8 cellular contexts compared by ENCODE assay signal in genomic region chr15:83092309-83092976, GRCh38. TPM values are rescaled to one million over a fixed set of nuclear protein-coding genes. Genes with fewer than 3 reads are reported as not detected.
DNase-seq lines count a peak whose midpoint lies in the region; ATAC-seq and TF ChIP-seq lines count a peak whose summit lies in the region.

No MANE protein-coding gene starts in this region.

- H3K9me3 ChIP-seq in left lung, result no peaks in the 10 kb centered on the region

- H3K27ac Mint-ChIP-seq in activated CD8-positive, alpha-beta T cell treated with anti-CD3 and anti-CD28 coated beads for 36 hours, result peak overlapping the region; percentile 83

- H3K27me3 Mint-ChIP-seq in activated CD8-positive, alpha-beta T cell treated with anti-CD3 and anti-CD28 coated beads for 36 hours, result peaks cover 11% of the 10 kb centered on the region

- H3K4me3 ChIP-seq in left lung (no peak overlapping the region), H7 (ENCODE audit: insufficient read depth, low read depth, low read length) (no peak overlapping the region)

- CTCF ChIA-PET in activated CD8-positive, alpha-beta T cell treated with anti-CD3 and anti-CD28 coated beads for 36 hours (lab: Charles Lee), result no interaction called here

- peak overlapping the region; percentile 54 to 74 for H3K27ac ChIP-seq in left lung

- H3K4me1 Mint-ChIP-seq in activated CD8-positive, alpha-beta T cell treated with anti-CD3 and anti-CD28 coated beads for 36 hours (ENCODE audit: low read depth), result peaks cover 9% of the 10 kb centered on the region

- no peaks in the 10 kb centered on the region for H3K36me3 ChIP-seq in left lung
- no peaks in the 10 kb centered on the region for H3K36me3 ChIP-seq in H7 (replicated peaks; ENCODE audit: control insufficient read depth, insufficient read depth, low read length)

- H3K4me3 Mint-ChIP-seq in activated CD8-positive, alpha-beta T cell treated with anti-CD3 and anti-CD28 coated beads for 36 hours, result no peak overlapping the region

- ATAC-seq in HG03103 (IDR thresholded peaks at IDR 0.05; ENCODE audit: low read depth, unreplicated experiment) (peak; percentile 86), left lung (peak; percentile 83)
- peak; percentile 93 for ATAC-seq in activated CD8-positive, alpha-beta T cell treated with anti-CD3 and anti-CD28 coated beads for 36 hours

- POLR2A ChIA-PET in activated CD8-positive, alpha-beta T cell treated with anti-CD3 and anti-CD28 coated beads for 36 hours (lab: Charles Lee), result interaction anchor here (0.6 kb wide), 1 partner anchor 81 kb away, joined by 3 read pairs; no protein-coding TSS in a partner anchor

- peak; percentile 28 for DNase-seq in NCI-H2196 (lab: John Stamatoyannopoulos, UW; ENCODE audit: unreplicated experiment)
- DNase-seq in NCI-H2196 treated with DMSO at 0.1 percent for 48 hours (lab: John Stamatoyannopoulos, UW; ENCODE audit: unreplicated experiment), result no peak
- peak; percentile 48 for DNase-seq in activated CD8-positive, alpha-beta T cell treated with anti-CD3 and anti-CD28 coated beads for 36 hours
- DNase-seq in left lung, result peak in 1 of 2 donors; percentile 72
- no peak for DNase-seq in H7
- no peak for DNase-seq in NCI-H146 (lab: John Stamatoyannopoulos, UW)
- no peak for DNase-seq in cerebellar cortex (ENCODE audit: low spot score)

- peaks cover 0 to 19% of the 10 kb centered on the region in 2 donors for H3K4me1 ChIP-seq in left lung

- TF ChIP-seq CTCF in activated CD8-positive, alpha-beta T cell treated with anti-CD3 and anti-CD28 coated beads for 36 hours (IDR thresholded peaks at IDR 0.05), result no peak
- TF ChIP-seq CTCF in left lung (IDR thresholded peaks at IDR 0.05), result no peak

- intact Hi-C loops in activated CD8-positive, alpha-beta T cell treated with anti-CD3 and anti-CD28 coated beads for 36 hours (cut with micrococcal nuclease), result no loop called here
- intact Hi-C loops in left lung (cut with DNase I), result no loop called here

- no peaks in the 10 kb centered on the region for H3K27me3 ChIP-seq in left lung
- H3K27me3 ChIP-seq in H7 (ENCODE audit: control insufficient read depth, insufficient read depth, low read length), result no peaks in the 10 kb centered on the region; the same call in 1 of the 2 replicates

- H3K36me3 Mint-ChIP-seq in activated CD8-positive, alpha-beta T cell treated with anti-CD3 and anti-CD28 coated beads for 36 hours (ENCODE audit: low read depth), result no peaks in the 10 kb centered on the region

- H3K9me3 Mint-ChIP-seq in activated CD8-positive, alpha-beta T cell treated with anti-CD3 and anti-CD28 coated beads for 36 hours, result no peaks in the 10 kb centered on the region

RNA-seq across cellular contexts. Expression of gene TM6SF1, which starts 15.0 kb away (rescaled TPM):
- 1 to 10 TPM; 5.6 TPM for total RNA-seq in activated CD8-positive, alpha-beta T cell treated with anti-CD3 and anti-CD28 coated beads for 36 hours
- 10 to 100 TPM; 13.0 to 22.9 TPM for total RNA-seq in left lung
- total RNA-seq in H7 (2014; rRNA removed; shearing (Covaris generic)), result 0.62 and 0.63 TPM in 2 replicates

RNA-seq across cellular contexts. Expression of gene BTBD1, which starts 25.4 kb away (rescaled TPM):
- 10 to 100 TPM; 63.3 to 63.8 TPM for total RNA-seq in activated CD8-positive, alpha-beta T cell treated with anti-CD3 and anti-CD28 coated beads for 36 hours
- total RNA-seq in left lung, result 10 to 100 TPM; 41.4 to 46.4 TPM
- total RNA-seq in H7 (2014; rRNA removed; shearing (Covaris generic)), result 71.8 and 86.6 TPM in 2 replicates

Comparison
In these comparisons a context has a peak if more than half of its experiments do, and no peak if none do; other contexts are left out.
1. DNase-seq: peak in NCI-H2196 (single experiment) and activated CD8-positive, alpha-beta T cell treated with anti-CD3 and anti-CD28 coated beads for 36 hours (single experiment); none in NCI-H2196 treated with DMSO at 0.1 percent for 48 hours (single experiment), H7 (single experiment), NCI-H146 (single experiment) and cerebellar cortex (single experiment).
2. Peak in every context shown above with its lines, with median percentiles within 50 percentile points of each other: ATAC-seq.